ENCODE assay signal across 21 cellular contexts in genomic region chr3:94936023-94936580, GRCh38.
"Had no signal": no experiment of that assay in that cellular context is flagged by ENCODE, and none has a peak within 500 bp of the region (broad histone marks: within the 10 kb centered on the region; RNA-seq: fewer than 3 reads in every experiment).

No MANE protein-coding gene starts in this region.

- FAIRE-seq: frontal cortex, pancreas, TTC549 had no signal

- H3K27ac Mint-ChIP-seq: activated B cell treated with CpG ODN at 0.5 μM for 24 hours; activated CD8-positive, alpha-beta T cell treated with anti-CD3 and anti-CD28 coated beads, Interleukin-2, amount 10 ng/mL, durations not matched to agents 7 days and 5 days; activated naive CD4-positive, alpha-beta T cell treated with anti-CD3 and anti-CD28 coated beads, Interleukin-2, amount 50 U/mL, for 72 hours; brain; naive thymus-derived CD4-positive, alpha-beta T cell; T-helper 1 cell treated with Interleukin-12 subunit alpha and Interleukin-12 subunit beta and Interleukin-4 antibody, amounts not matched to agents 30 μg/mL and 1 μg/mL, for 36 hours had no signal

- H3K4me1 ChIP-seq: heart left ventricle, pancreas had no signal

- H3K9me3 ChIP-seq: pancreas had no signal

- DNase-seq: activated B cell treated with CpG ODN at 0.5 μM for 24 hours; activated CD4-positive, alpha-beta T cell treated with anti-CD3 and anti-CD28 coated beads for 48 hours; activated CD8-positive, alpha-beta memory T cell treated with anti-CD3 and anti-CD28 coated beads, Interleukin-2, amount 50 U/mL, for 4 hours; activated CD8-positive, alpha-beta T cell treated with anti-CD3 and anti-CD28 coated beads, Interleukin-2, amount 10 ng/mL, durations not matched to agents 7 days and 5 days; activated gamma-delta T cell; activated T-cell treated with anti-CD3 and anti-CD28 coated beads, Interleukin-2, amount 50 U/mL, for 48 hours; amniotic stem cell; effector memory CD4-positive, alpha-beta T cell; heart left ventricle; left colon; naive thymus-derived CD4-positive, alpha-beta T cell; pancreas; stimulated activated CD4-positive, alpha-beta T cell treated with anti-CD3 and anti-CD28 coated beads, Interleukin-4, amount 100 ng/mL, for 24 hours; stimulated activated naive CD4-positive, alpha-beta T cell treated with Interleukin-2 at 50 U/mL for 16 hours; substantia nigra had no signal

- H3K4me3 ChIP-seq: heart left ventricle, lung, pancreas had no signal

- H3K27me3 ChIP-seq: heart left ventricle, pancreas had no signal

- H3K36me3 ChIP-seq: heart left ventricle, pancreas had no signal

- H3K27me3 Mint-ChIP-seq: activated B cell treated with CpG ODN at 0.5 μM for 24 hours; naive thymus-derived CD4-positive, alpha-beta T cell had no signal

- H3K4me1 Mint-ChIP-seq: activated B cell treated with CpG ODN at 0.5 μM for 24 hours, brain had no signal

- H3K4me3 Mint-ChIP-seq: activated B cell treated with CpG ODN at 0.5 μM for 24 hours; activated CD8-positive, alpha-beta T cell treated with anti-CD3 and anti-CD28 coated beads, Interleukin-2, amount 10 ng/mL, durations not matched to agents 7 days and 5 days; brain; naive thymus-derived CD4-positive, alpha-beta T cell; T-helper 1 cell treated with Interleukin-12 subunit alpha and Interleukin-12 subunit beta and Interleukin-4 antibody, amounts not matched to agents 30 μg/mL and 1 μg/mL, for 36 hours had no signal

- H3K27ac ChIP-seq: heart left ventricle, pancreas had no signal

- H3K36me3 Mint-ChIP-seq: brain; naive thymus-derived CD4-positive, alpha-beta T cell had no signal
